7 cellular contexts compared by ENCODE assay signal in the genomic region with DNA sequence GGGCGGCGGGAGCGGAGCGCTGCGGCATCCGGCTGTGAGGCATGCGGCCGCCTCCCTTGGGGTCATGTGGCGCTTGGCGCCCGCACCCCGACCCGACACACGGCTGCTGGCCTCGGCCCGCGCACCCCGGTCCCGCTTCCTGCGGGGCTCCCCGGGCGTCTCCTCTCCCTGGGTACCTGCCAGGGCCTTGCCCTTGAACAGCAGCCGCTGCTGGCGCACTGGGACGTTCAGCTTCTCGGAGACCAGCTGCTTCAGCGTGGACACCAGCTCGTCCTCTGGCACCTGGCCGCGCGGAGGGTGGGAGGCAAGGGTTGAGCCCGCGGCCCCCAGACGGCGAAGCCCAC. TPM values are rescaled to one million over a fixed set of nuclear protein-coding genes. Genes with fewer than 3 reads are reported as not detected.
DNase-seq lines count a peak whose midpoint lies in the region; ATAC-seq and TF ChIP-seq lines count a peak whose summit lies in the region.

No MANE protein-coding gene starts in this region.

- H3K79me2 ChIP-seq in GM23338 (replicated peaks; ENCODE audit: insufficient read depth): no peaks in the 10 kb centered on the region

- H3K36me3 Mint-ChIP-seq in GM23338 (ENCODE audit: low read depth): peaks cover 5% of the 10 kb centered on the region; the same call in 2 of the 3 replicates
- peaks cover 16% of the 10 kb centered on the region for H3K36me3 Mint-ChIP-seq in T-helper 1 cell treated with Interleukin-12 subunit alpha and Interleukin-12 subunit beta and Interleukin-4 antibody, amounts not matched to agents 30 μg/mL and 1 μg/mL, for 36 hours (ENCODE audit: low read depth)

- H3K9me2 ChIP-seq in GM23338 (ENCODE audit: insufficient read depth): no peaks in the 10 kb centered on the region

- intact Hi-C loops in uterus (cut with DNase I; ENCODE audit: low total_unique reads): no loop called here

- no peaks in the 10 kb centered on the region for H3K36me3 ChIP-seq in GM23338 (ENCODE audit: insufficient read depth)
- peaks cover 20% of the 10 kb centered on the region for H3K36me3 ChIP-seq in muscle layer of colon (ENCODE audit: insufficient read depth, low read length)
- no peaks in the 10 kb centered on the region for H3K36me3 ChIP-seq in uterus

- H3K27ac ChIP-seq in GM23338 (ENCODE audit: low read depth) (no peak overlapping the region), muscle layer of colon (ENCODE audit: low read depth, low read length) (peak overlapping the region; percentile 58), uterus (peak overlapping the region; percentile 61 to 83)

- H4K20me1 ChIP-seq in GM23338 (replicated peaks; ENCODE audit: insufficient read depth): no peaks in the 10 kb centered on the region; the same call in 1 of the 2 replicates

- H3K4me1 ChIP-seq in GM23338 (ENCODE audit: insufficient read depth) (no peaks in the 10 kb centered on the region), muscle layer of colon (ENCODE audit: insufficient read depth, low read length) (peaks cover 17% of the 10 kb centered on the region), uterus (no peaks in the 10 kb centered on the region)

- no peak overlapping the region; the same call in 2 of the 3 replicates for H3K4me3 Mint-ChIP-seq in GM23338
- H3K4me3 Mint-ChIP-seq in T-helper 1 cell treated with Interleukin-12 subunit alpha and Interleukin-12 subunit beta and Interleukin-4 antibody, amounts not matched to agents 30 μg/mL and 1 μg/mL, for 36 hours: peak overlapping the region; percentile 21

- no peak overlapping the region for H2AFZ ChIP-seq in GM23338

- no peaks in the 10 kb centered on the region for H3F3A ChIP-seq in GM23338 (replicated peaks; ENCODE audit: low read depth)

- TF ChIP-seq POLR2A in uterus (IDR thresholded peaks at IDR 0.05): no peak

- H3K4me3 ChIP-seq in GM23338 (peak overlapping the region; percentile 56), muscle layer of colon (ENCODE audit: low read depth in 1 of 2, low read length in 2 of 2) (peak overlapping the region; percentile 54 to 56), uterus (peak overlapping the region; percentile 21 to 48)

- TF ChIP-seq CTCF in GM23338 (conservative IDR thresholded peaks at IDR 0.05; ENCODE audit: low read depth in 2 of 2) (no peak), uterus (IDR thresholded peaks at IDR 0.05) (no peak)

- H3K9me3 ChIP-seq in muscle layer of colon (ENCODE audit: low read length): no peaks in the 10 kb centered on the region
- H3K9me3 ChIP-seq in uterus: no peaks in the 10 kb centered on the region

- peaks cover 10% of the 10 kb centered on the region; the same call in 2 of the 3 replicates for H3K4me1 Mint-ChIP-seq in GM23338
- H3K4me1 Mint-ChIP-seq in T-helper 1 cell treated with Interleukin-12 subunit alpha and Interleukin-12 subunit beta and Interleukin-4 antibody, amounts not matched to agents 30 μg/mL and 1 μg/mL, for 36 hours (ENCODE audit: low read depth): peaks cover 11% of the 10 kb centered on the region

- H3K9ac ChIP-seq in muscle layer of colon (ENCODE audit: low read length): no peak overlapping the region

- no peak overlapping the region for H3K27ac Mint-ChIP-seq in GM23338
- H3K27ac Mint-ChIP-seq in T-helper 1 cell treated with Interleukin-12 subunit alpha and Interleukin-12 subunit beta and Interleukin-4 antibody, amounts not matched to agents 30 μg/mL and 1 μg/mL, for 36 hours: no peak overlapping the region

- H3K4me2 ChIP-seq in GM23338: peak overlapping the region; percentile 80

- H3K9me3 Mint-ChIP-seq in GM23338: no peaks in the 10 kb centered on the region
- no peaks in the 10 kb centered on the region for H3K9me3 Mint-ChIP-seq in T-helper 1 cell treated with Interleukin-12 subunit alpha and Interleukin-12 subunit beta and Interleukin-4 antibody, amounts not matched to agents 30 μg/mL and 1 μg/mL, for 36 hours

- peak; percentile 7 for DNase-seq in GM23338 (ENCODE audit: low spot score)
- DNase-seq in effector CD4-positive, alpha-beta T cell: peak; percentile 13
- peak in 1 of 2 donors; percentile 49 for DNase-seq in uterus
- no peak for DNase-seq in NCI-H2107 treated with DMSO at 0.1 percent for 48 hours (lab: John Stamatoyannopoulos, UW; ENCODE audit: unreplicated experiment)
- DNase-seq in NCI-H345 treated with DMSO at 0.1 percent for 48 hours (lab: John Stamatoyannopoulos, UW; ENCODE audit: unreplicated experiment): no peak

- no peak; the same call in 2 of the 3 replicates for ATAC-seq in GM23338

- H3K27me3 Mint-ChIP-seq in GM23338 (ENCODE audit: insufficient read depth, low read depth, poor library complexity): peaks cover 15% of the 10 kb centered on the region
- no peaks in the 10 kb centered on the region for H3K27me3 Mint-ChIP-seq in T-helper 1 cell treated with Interleukin-12 subunit alpha and Interleukin-12 subunit beta and Interleukin-4 antibody, amounts not matched to agents 30 μg/mL and 1 μg/mL, for 36 hours (ENCODE audit: low read depth)

- H3K27me3 ChIP-seq in GM23338 (ENCODE audit: insufficient read depth) (no peaks in the 10 kb centered on the region), muscle layer of colon (ENCODE audit: control insufficient read depth in 1 of 2, insufficient read depth in 2 of 2, low read length in 2 of 2) (no peaks in the 10 kb centered on the region), uterus (no peaks in the 10 kb centered on the region)

TF ChIP-seq in GM23338, 12 proteins besides CTCF, POLR2A, EP300 and RAD21:
- TF ChIP-seq ZNF114 (CRISPR knock-in tag; IDR thresholded peaks at IDR 0.05): no peak
- no peak for TF ChIP-seq EZH2phosphoT487 (IDR thresholded peaks at IDR 0.05; ENCODE audit: unreplicated experiment)
- TF ChIP-seq STAT1 (IDR thresholded peaks at IDR 0.05; ENCODE audit: unreplicated experiment): no peak
- TF ChIP-seq ZNF331 (CRISPR knock-in tag; IDR thresholded peaks at IDR 0.05; ENCODE audit: low read depth): no peak
- TF ChIP-seq NANOG (IDR thresholded peaks at IDR 0.05; ENCODE audit: borderline replicate concordance): no peak
- TF ChIP-seq, protein P1, sequence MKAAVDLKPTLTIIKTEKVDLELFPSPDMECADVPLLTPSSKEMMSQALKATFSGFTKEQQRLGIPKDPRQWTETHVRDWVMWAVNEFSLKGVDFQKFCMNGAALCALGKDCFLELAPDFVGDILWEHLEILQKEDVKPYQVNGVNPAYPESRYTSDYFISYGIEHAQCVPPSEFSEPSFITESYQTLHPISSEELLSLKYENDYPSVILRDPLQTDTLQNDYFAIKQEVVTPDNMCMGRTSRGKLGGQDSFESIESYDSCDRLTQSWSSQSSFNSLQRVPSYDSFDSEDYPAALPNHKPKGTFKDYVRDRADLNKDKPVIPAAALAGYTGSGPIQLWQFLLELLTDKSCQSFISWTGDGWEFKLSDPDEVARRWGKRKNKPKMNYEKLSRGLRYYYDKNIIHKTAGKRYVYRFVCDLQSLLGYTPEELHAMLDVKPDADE (IDR thresholded peaks at IDR 0.05): no peak

RNA-seq across cellular contexts. Expression of a gene that starts 0.4 kb away (rescaled TPM):
- total RNA-seq in GM23338 (2014; rRNA removed; shearing (Covaris generic)): 39.0 and 43.7 TPM in 2 replicates
- 15.2 and 15.6 TPM in 2 replicates for polyA plus RNA-seq in GM23338 (2016; fragmentation: Nextera tagmentation; extraction: Ambion mirVana)
- total RNA-seq in uterus: 10 to 100 TPM; 14.7 to 36.3 (median 29.5) TPM

RNA-seq across cellular contexts. Expression of a gene that starts 4.4 kb away (rescaled TPM):
- 9.5 and 17.6 TPM in 2 replicates for total RNA-seq in GM23338 (2014; rRNA removed; shearing (Covaris generic))
- 7.3 and 7.6 TPM in 2 replicates for polyA plus RNA-seq in GM23338 (2016; fragmentation: Nextera tagmentation; extraction: Ambion mirVana)
- total RNA-seq in uterus: 10 to 100 TPM in 3 of 4 donors, 1 to 10 TPM in 1; 9.1 to 62.8 (median 32.7) TPM

RNA-seq across cellular contexts. Expression of a gene that starts 6.9 kb away (rescaled TPM):
- 60.3 and 71.0 TPM in 2 replicates for total RNA-seq in GM23338 (2014; rRNA removed; shearing (Covaris generic))
- polyA plus RNA-seq in GM23338 (2016; fragmentation: Nextera tagmentation; extraction: Ambion mirVana): 76.5 and 84.5 TPM in 2 replicates
- total RNA-seq in uterus: 10 to 100 TPM in 2 of 4 donors, 1 to 10 TPM in 1, not detected in 1; 4.7 to 19.4 (median 13.1) TPM

RNA-seq across cellular contexts. Expression of a gene that starts 27.9 kb away (rescaled TPM):
- total RNA-seq in GM23338 (2014; rRNA removed; shearing (Covaris generic)): 5.4 and 7.0 TPM in 2 replicates
- polyA plus RNA-seq in GM23338 (2016; fragmentation: Nextera tagmentation; extraction: Ambion mirVana): 2.7 and 4.1 TPM in 2 replicates
- 100 to 1,000 TPM in 1 of 4 donors, 10 to 100 TPM in 1, 1 to 10 TPM in 2; 2.1 to 102 (median 8.6) TPM for total RNA-seq in uterus

RNA-seq across cellular contexts. Expression of a gene that starts 30.0 kb away (rescaled TPM):
- total RNA-seq in GM23338 (2014; rRNA removed; shearing (Covaris generic)): 14.0 and 16.5 TPM in 2 replicates
- polyA plus RNA-seq in GM23338 (2016; fragmentation: Nextera tagmentation; extraction: Ambion mirVana): 11.8 and 12.0 TPM in 2 replicates
- total RNA-seq in uterus: 10 to 100 TPM in 2 of 4 donors, 1 to 10 TPM in 2; 5.1 to 55.9 (median 15.4) TPM

Comparison
In these comparisons a context has a peak if more than half of its experiments do, and no peak if none do; other contexts are left out.
1. DNase-seq: peak in GM23338 (single experiment) and effector CD4-positive, alpha-beta T cell (single experiment); none in NCI-H2107 treated with DMSO at 0.1 percent for 48 hours (single experiment) and NCI-H345 treated with DMSO at 0.1 percent for 48 hours (single experiment).
2. Peak in every context shown above with its lines, with median percentiles within 50 percentile points of each other: H3K4me3 ChIP-seq.